11 cellular contexts compared by ENCODE assay signal in the genomic region with DNA sequence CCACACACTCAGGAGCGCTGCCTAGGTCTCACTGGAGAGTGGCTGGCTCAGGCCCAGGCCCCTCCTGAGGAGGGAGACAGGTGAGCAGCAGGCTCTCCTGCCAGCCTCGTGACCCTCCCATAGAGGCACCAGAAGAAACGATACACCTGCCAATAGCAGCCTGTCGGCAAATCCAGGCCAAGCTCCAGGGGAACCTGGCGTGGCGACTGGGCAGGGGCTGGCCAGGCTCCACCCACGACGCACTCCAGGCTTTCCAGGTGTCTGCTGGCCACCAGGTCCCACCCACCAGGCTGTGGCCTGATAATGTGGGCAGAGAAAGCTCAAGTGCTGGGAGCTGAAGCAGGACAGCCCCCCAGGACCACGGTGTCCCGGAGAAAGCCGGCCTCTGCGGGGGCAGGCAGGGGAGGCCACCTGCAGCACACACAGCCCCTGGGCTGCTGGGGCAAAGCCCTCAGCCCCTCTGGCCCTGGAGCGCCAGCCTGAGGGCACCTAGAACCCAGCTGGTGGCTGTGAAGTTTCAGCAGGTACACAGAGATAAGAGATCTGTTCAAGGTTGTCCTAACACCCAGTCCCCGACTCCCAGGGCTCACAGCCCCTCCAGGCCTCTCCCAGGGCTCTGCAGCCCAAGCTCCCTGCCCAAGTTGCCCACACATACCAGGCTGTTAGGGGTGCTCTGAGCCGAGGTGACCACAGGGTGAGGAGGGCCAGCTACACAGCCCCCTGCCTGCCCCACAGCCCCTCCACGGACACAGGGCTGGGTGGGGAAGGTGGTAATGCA. TPM values are rescaled to one million over a fixed set of nuclear protein-coding genes. Genes with fewer than 3 reads are reported as not detected.
A peak's percentile ranks its signal among the peaks of the same experiment; 100 is the strongest.
DNase-seq lines count a peak whose midpoint lies in the region; ATAC-seq, FAIRE-seq and TF ChIP-seq lines count a peak whose summit lies in the region.
"Had no signal": no experiment of that assay in that cellular context is flagged by ENCODE, and none has a peak within 500 bp of the region (broad histone marks: within the 10 kb centered on the region; RNA-seq: fewer than 3 reads in every experiment).

No MANE protein-coding gene starts in this region.

- H3K27ac ChIP-seq in lower lobe of right lung: peak overlapping the region; percentile 46
- H3K27ac ChIP-seq: psoas muscle, SJSA1 had no signal

- peak overlapping the region; percentile 77 for H3K4me3 Mint-ChIP-seq in activated T-helper 1 cell treated with anti-CD3 and anti-CD28 coated beads, Interleukin-12 subunit alpha, Interleukin-12 subunit beta, Interleukin-2, Interleukin-4 antibody, amounts not matched to agents 30 ng/mL and 10 ng/mL and 1 ng/mL, durations not matched to agents 14 hours and 24 hours and 36 hours
- H3K4me3 Mint-ChIP-seq in stimulated activated memory B cell treated with anti-CD40 and anti-IgM and Interleukin-4, amounts not matched to agents 10 μg/mL and 1 μg/mL and 100 μg/mL, for 72 hours: no peak overlapping the region

- ATAC-seq in lower lobe of right lung: peak; percentile 81 to 83
- ATAC-seq in HG02759 (IDR thresholded peaks at IDR 0.05; ENCODE audit: unreplicated experiment): no peak
- no peak for ATAC-seq in stimulated activated memory B cell treated with anti-CD40 and anti-IgM and Interleukin-4, amounts not matched to agents 10 μg/mL and 1 μg/mL and 100 μg/mL, for 72 hours
- ATAC-seq: psoas muscle had no signal

- peaks cover 7% of the 10 kb centered on the region for H3K4me1 Mint-ChIP-seq in activated T-helper 1 cell treated with anti-CD3 and anti-CD28 coated beads, Interleukin-12 subunit alpha, Interleukin-12 subunit beta, Interleukin-2, Interleukin-4 antibody, amounts not matched to agents 30 ng/mL and 10 ng/mL and 1 ng/mL, durations not matched to agents 14 hours and 24 hours and 36 hours (ENCODE audit: low read depth)
- peaks cover 22% of the 10 kb centered on the region for H3K4me1 Mint-ChIP-seq in stimulated activated memory B cell treated with anti-CD40 and anti-IgM and Interleukin-4, amounts not matched to agents 10 μg/mL and 1 μg/mL and 100 μg/mL, for 72 hours

- no peaks in the 10 kb centered on the region for H3K36me3 Mint-ChIP-seq in activated T-helper 1 cell treated with anti-CD3 and anti-CD28 coated beads, Interleukin-12 subunit alpha, Interleukin-12 subunit beta, Interleukin-2, Interleukin-4 antibody, amounts not matched to agents 30 ng/mL and 10 ng/mL and 1 ng/mL, durations not matched to agents 14 hours and 24 hours and 36 hours (ENCODE audit: low read depth)
- no peaks in the 10 kb centered on the region for H3K36me3 Mint-ChIP-seq in stimulated activated memory B cell treated with anti-CD40 and anti-IgM and Interleukin-4, amounts not matched to agents 10 μg/mL and 1 μg/mL and 100 μg/mL, for 72 hours

- H3K4me1 ChIP-seq in lower lobe of right lung: peaks cover 49% of the 10 kb centered on the region

- no peak overlapping the region for H3K27ac Mint-ChIP-seq in activated T-helper 1 cell treated with anti-CD3 and anti-CD28 coated beads, Interleukin-12 subunit alpha, Interleukin-12 subunit beta, Interleukin-2, Interleukin-4 antibody, amounts not matched to agents 30 ng/mL and 10 ng/mL and 1 ng/mL, durations not matched to agents 14 hours and 24 hours and 36 hours
- H3K27ac Mint-ChIP-seq in stimulated activated memory B cell treated with anti-CD40 and anti-IgM and Interleukin-4, amounts not matched to agents 10 μg/mL and 1 μg/mL and 100 μg/mL, for 72 hours: no peak overlapping the region

- DNase-seq in DMS153 (lab: John Stamatoyannopoulos, UW): peak; percentile 93
- DNase-seq in NCI-H128 (lab: John Stamatoyannopoulos, UW; ENCODE audit: unreplicated experiment): peak; percentile 59
- DNase-seq in activated T-helper 1 cell treated with anti-CD3 and anti-CD28 coated beads, Interleukin-12 subunit alpha, Interleukin-12 subunit beta, Interleukin-2, Interleukin-4 antibody, amounts not matched to agents 30 ng/mL and 10 ng/mL and 1 ng/mL, durations not matched to agents 14 hours and 24 hours and 36 hours (ENCODE audit: low spot score): no peak
- peak; percentile 90 for DNase-seq in lower lobe of right lung
- DNase-seq in urothelium cell line (ENCODE audit: low spot score): no peak
- DNase-seq in head of caudate nucleus: no peak
- DNase-seq: foreskin fibroblast, psoas muscle had no signal

- H3K27me3 ChIP-seq in lower lobe of right lung (ENCODE audit: low read depth): no peaks in the 10 kb centered on the region
- H3K27me3 ChIP-seq: SJSA1 had no signal

- no peak for TF ChIP-seq CTCF in lower lobe of right lung (IDR thresholded peaks at IDR 0.05)

- H3K9me3 Mint-ChIP-seq in activated T-helper 1 cell treated with anti-CD3 and anti-CD28 coated beads, Interleukin-12 subunit alpha, Interleukin-12 subunit beta, Interleukin-2, Interleukin-4 antibody, amounts not matched to agents 30 ng/mL and 10 ng/mL and 1 ng/mL, durations not matched to agents 14 hours and 24 hours and 36 hours: no peaks in the 10 kb centered on the region
- no peaks in the 10 kb centered on the region for H3K9me3 Mint-ChIP-seq in stimulated activated memory B cell treated with anti-CD40 and anti-IgM and Interleukin-4, amounts not matched to agents 10 μg/mL and 1 μg/mL and 100 μg/mL, for 72 hours

- no peak for FAIRE-seq in urothelium cell line (lab: Jason Lieb, UNC)

- H3K4me3 ChIP-seq in lower lobe of right lung: peak overlapping the region; percentile 21
- H3K4me3 ChIP-seq: psoas muscle, SJSA1 had no signal

- H3K9me3 ChIP-seq in lower lobe of right lung: no peaks in the 10 kb centered on the region
- H3K9me3 ChIP-seq: psoas muscle, SJSA1 had no signal

- intact Hi-C loops in activated T-helper 1 cell treated with anti-CD3 and anti-CD28 coated beads, Interleukin-12 subunit alpha, Interleukin-12 subunit beta, Interleukin-2, Interleukin-4 antibody, amounts not matched to agents 30 ng/mL and 10 ng/mL and 1 ng/mL, durations not matched to agents 14 hours and 24 hours and 36 hours (cut with micrococcal nuclease): no loop called here
- intact Hi-C loops in lower lobe of right lung (cut with DNase I) (no loop called here), head of caudate nucleus (cut with DNase I) (no loop called here)

- H3K36me3 ChIP-seq in lower lobe of right lung: peaks cover 30% of the 10 kb centered on the region

- H3K27me3 Mint-ChIP-seq in activated T-helper 1 cell treated with anti-CD3 and anti-CD28 coated beads, Interleukin-12 subunit alpha, Interleukin-12 subunit beta, Interleukin-2, Interleukin-4 antibody, amounts not matched to agents 30 ng/mL and 10 ng/mL and 1 ng/mL, durations not matched to agents 14 hours and 24 hours and 36 hours (ENCODE audit: insufficient read depth): peaks cover 13% of the 10 kb centered on the region
- no peaks in the 10 kb centered on the region for H3K27me3 Mint-ChIP-seq in stimulated activated memory B cell treated with anti-CD40 and anti-IgM and Interleukin-4, amounts not matched to agents 10 μg/mL and 1 μg/mL and 100 μg/mL, for 72 hours

RNA-seq across cellular contexts. Expression of a gene that starts 2.4 kb away (rescaled TPM):
- total RNA-seq in activated T-helper 1 cell treated with anti-CD3 and anti-CD28 coated beads, Interleukin-12 subunit alpha, Interleukin-12 subunit beta, Interleukin-2, Interleukin-4 antibody, amounts not matched to agents 30 ng/mL and 10 ng/mL and 1 ng/mL, durations not matched to agents 14 hours and 24 hours and 36 hours: 35.7 and 36.3 TPM in 2 replicates
- total RNA-seq in lower lobe of right lung: 55.8 TPM

RNA-seq across cellular contexts. Expression of a gene that starts 9.0 kb away (rescaled TPM):
- total RNA-seq in activated T-helper 1 cell treated with anti-CD3 and anti-CD28 coated beads, Interleukin-12 subunit alpha, Interleukin-12 subunit beta, Interleukin-2, Interleukin-4 antibody, amounts not matched to agents 30 ng/mL and 10 ng/mL and 1 ng/mL, durations not matched to agents 14 hours and 24 hours and 36 hours: 110 and 115 TPM in 2 replicates
- total RNA-seq in lower lobe of right lung: 43.4 TPM

RNA-seq across cellular contexts. Expression of a gene that starts 17.6 kb away (rescaled TPM):
- 57.2 and 58.7 TPM in 2 replicates for total RNA-seq in activated T-helper 1 cell treated with anti-CD3 and anti-CD28 coated beads, Interleukin-12 subunit alpha, Interleukin-12 subunit beta, Interleukin-2, Interleukin-4 antibody, amounts not matched to agents 30 ng/mL and 10 ng/mL and 1 ng/mL, durations not matched to agents 14 hours and 24 hours and 36 hours
- 42.3 TPM for total RNA-seq in lower lobe of right lung

RNA-seq across cellular contexts. Expression of a gene that starts 22.3 kb away (rescaled TPM):
- 18.0 and 20.1 TPM in 2 replicates for total RNA-seq in activated T-helper 1 cell treated with anti-CD3 and anti-CD28 coated beads, Interleukin-12 subunit alpha, Interleukin-12 subunit beta, Interleukin-2, Interleukin-4 antibody, amounts not matched to agents 30 ng/mL and 10 ng/mL and 1 ng/mL, durations not matched to agents 14 hours and 24 hours and 36 hours
- total RNA-seq in lower lobe of right lung: 10.1 TPM

RNA-seq across cellular contexts. Expression of a gene that starts 26.8 kb away (rescaled TPM):
- total RNA-seq in activated T-helper 1 cell treated with anti-CD3 and anti-CD28 coated beads, Interleukin-12 subunit alpha, Interleukin-12 subunit beta, Interleukin-2, Interleukin-4 antibody, amounts not matched to agents 30 ng/mL and 10 ng/mL and 1 ng/mL, durations not matched to agents 14 hours and 24 hours and 36 hours: 28.1 and 30.3 TPM in 2 replicates
- total RNA-seq in lower lobe of right lung: 22.4 TPM

Comparison
In these comparisons a context has a peak if more than half of its experiments do, and no peak if none do; other contexts are left out.
1. DNase-seq: peak in DMS153 (single experiment), NCI-H128 (single experiment) and lower lobe of right lung (single experiment); none in activated T-helper 1 cell treated with anti-CD3 and anti-CD28 coated beads, Interleukin-12 subunit alpha, Interleukin-12 subunit beta, Interleukin-2, Interleukin-4 antibody, amounts not matched to agents 30 ng/mL and 10 ng/mL and 1 ng/mL, durations not matched to agents 14 hours and 24 hours and 36 hours (single experiment), urothelium cell line (single experiment) and head of caudate nucleus (0 of 42).
2. ATAC-seq: peak in lower lobe of right lung (2 of 2); none in HG02759 (single experiment) and stimulated activated memory B cell treated with anti-CD40 and anti-IgM and Interleukin-4, amounts not matched to agents 10 μg/mL and 1 μg/mL and 100 μg/mL, for 72 hours (single experiment).